In genomic region chr2:3377612-3378432, GRCh38 we compare ENCODE assay signal across 8 cellular contexts. TPM values are rescaled to one million over a fixed set of nuclear protein-coding genes. Genes with fewer than 3 reads are reported as not detected.
DNase-seq lines count a peak whose midpoint lies in the region; ATAC-seq, FAIRE-seq and TF ChIP-seq lines count a peak whose summit lies in the region.

TSS of gene EIPR1 (minus strand) at chr2:3377818. CDS start at chr2:3377689, 129 bp downstream.

- DNase-seq in NCI-H2107 treated with DMSO at 0.1 percent for 48 hours (lab: John Stamatoyannopoulos, UW; ENCODE audit: unreplicated experiment): peak; percentile 87
- peak; percentile 96 to 99 (median 98) for DNase-seq in body of pancreas
- DNase-seq in iPS DF 19.7 (ENCODE audit: low read depth, low spot score): peak; percentile 95
- peak; percentile 99 for DNase-seq in sigmoid colon

- peak within 1 kb of the TSS; percentile 75 to 92 for H3K4me3 ChIP-seq in body of pancreas
- peak within 1 kb of the TSS; percentile 56 to 86 (median 76) for H3K4me3 ChIP-seq in sigmoid colon

- H3K36me3 ChIP-seq in body of pancreas (replicated peaks in 1 of 2; ENCODE audit: insufficient read depth in 1 of 2, low read depth in 2 of 2): peaks cover 0 to 2% of the 10 kb centered on the region in 2 donors
- H3K36me3 ChIP-seq in sigmoid colon: peaks cover 0 to 12% (median 0%) of the 10 kb centered on the region in 4 donors

- WGBS in body of pancreas, 2 donors: 0 to 1% methylated on average over 25 to 57 of the region's 57 CpGs
- 1 to 2% methylated on average over 57 of the region's 57 CpGs for WGBS in sigmoid colon, 2 donors

- H3K9me3 ChIP-seq in body of pancreas: no peaks in the 10 kb centered on the region
- no peaks in the 10 kb centered on the region for H3K9me3 ChIP-seq in sigmoid colon

- FAIRE-seq in TTC549 (lab: Jason Lieb, UNC): peak; percentile 91

- H3K27ac ChIP-seq in 22Rv1 (peak within 1 kb of the TSS; percentile 89), body of pancreas (peak within 1 kb of the TSS; percentile 67 to 91 (median 89)), sigmoid colon (peak within 1 kb of the TSS; percentile 87 to 94 (median 90))

- H3K4me1 ChIP-seq in body of pancreas: peaks cover 39% of the 10 kb centered on the region
- peaks cover 0 to 37% (median 30%) of the 10 kb centered on the region in 4 donors for H3K4me1 ChIP-seq in sigmoid colon

- intact Hi-C loops in body of pancreas (cut with DNase I) (no loop called here), sigmoid colon (cut with DNase I) (loop anchor here (2.0 to 5.0 kb wide), 2 partner anchors 181 to 274 kb away; partner anchors contain the start of gene RNASEH1)

- no peaks in the 10 kb centered on the region for H3K27me3 ChIP-seq in body of pancreas
- H3K27me3 ChIP-seq in sigmoid colon: no peaks in the 10 kb centered on the region

- peak in 1 of 4 donors; percentile 72 for TF ChIP-seq EP300 in sigmoid colon (IDR thresholded peaks at IDR 0.05)

- TF ChIP-seq CTCF in 22Rv1 (IDR thresholded peaks at IDR 0.05) (0 out of 2 replicates have a peak, but pooled peaks have one; percentile 1), body of pancreas (IDR thresholded peaks at IDR 0.05) (peak in 5 of 7 experiments; percentile 11 to 51 (median 45)), sigmoid colon (IDR thresholded peaks at IDR 0.05) (peak in 1 of 4 experiments; percentile 12)

- peak; percentile 75 for ATAC-seq in GM18520 (IDR thresholded peaks at IDR 0.05; ENCODE audit: unreplicated experiment)
- ATAC-seq in HG03064 (IDR thresholded peaks at IDR 0.05; ENCODE audit: low read depth, unreplicated experiment): peak; percentile 76
- ATAC-seq in body of pancreas: peak; percentile 95

- TF ChIP-seq POLR2A in body of pancreas (IDR thresholded peaks at IDR 0.05): peak; percentile 67 to 91 (median 89)
- peak; percentile 63 to 77 for TF ChIP-seq POLR2A in sigmoid colon (IDR thresholded peaks at IDR 0.05)

RNA-seq across cellular contexts. Expression of gene EIPR1, which starts in this region (rescaled TPM):
- total RNA-seq in body of pancreas (10 to 100 TPM; 13.5 TPM), sigmoid colon (10 to 100 TPM; 12.2 to 20.0 (median 14.7) TPM)
- polyA plus RNA-seq in sigmoid colon: 10 to 100 TPM; 21.6 to 27.0 (median 23.8) TPM

Comparison
In these comparisons a context has a peak if more than half of its experiments do, and no peak if none do; other contexts are left out.
1. Peak in every context shown above with its lines: DNase-seq, ATAC-seq, H3K4me3 ChIP-seq and H3K27ac ChIP-seq.